Comparison of ENCODE assay signal across 8 cellular contexts in genomic region chr11:65454696-65455456, GRCh38. TPM values are rescaled to one million over a fixed set of nuclear protein-coding genes. Genes with fewer than 3 reads are reported as not detected.
DNase-seq lines count a peak whose midpoint lies in the region; ATAC-seq and TF ChIP-seq lines count a peak whose summit lies in the region.

No MANE protein-coding gene starts in this region.

- H3K27me3 ChIP-seq in mononuclear cell (ENCODE audit: insufficient read depth, low read length): no peaks in the 10 kb centered on the region

- H3K4me1 Mint-ChIP-seq in activated CD8-positive, alpha-beta memory T cell treated with anti-CD3 and anti-CD28 coated beads, Interleukin-2, amount 10 ng/mL, durations not matched to agents 7 days and 5 days: peaks cover 34% of the 10 kb centered on the region
- no peaks in the 10 kb centered on the region for H3K4me1 Mint-ChIP-seq in endothelial cell (ENCODE audit: unreplicated experiment)

- peak; percentile 95 for DNase-seq in AG08396 (ENCODE audit: low spot score)
- DNase-seq in NCI-H774 (lab: John Stamatoyannopoulos, UW): peak; percentile 83
- peak; percentile 92 for DNase-seq in activated CD8-positive, alpha-beta memory T cell treated with anti-CD3 and anti-CD28 coated beads, Interleukin-2, amount 10 ng/mL, durations not matched to agents 7 days and 5 days
- DNase-seq in endothelial cell (ENCODE audit: low spot score): peak; percentile 71
- peak; percentile 54 to 71 for DNase-seq in stimulated activated CD8-positive, alpha-beta memory T cell treated with anti-CD3 and anti-CD28 coated beads, Interleukin-4, amount 100 ng/mL, for 1 hour (ENCODE audit: low read depth in 2 of 2, low spot score in 1 of 2)

- CTCF ChIA-PET in activated CD8-positive, alpha-beta memory T cell treated with anti-CD3 and anti-CD28 coated beads, Interleukin-2, amount 10 ng/mL, durations not matched to agents 7 days and 5 days (lab: Charles Lee): interaction anchor here (0.6 to 1.3 kb wide), 6 partner anchors 14 to 98 kb away, joined by 3 to 4 read pairs (median 3); no protein-coding TSS in a partner anchor

- peak overlapping the region; percentile 90 for H3K4me3 Mint-ChIP-seq in activated CD8-positive, alpha-beta memory T cell treated with anti-CD3 and anti-CD28 coated beads, Interleukin-2, amount 10 ng/mL, durations not matched to agents 7 days and 5 days
- peak overlapping the region; percentile 74 for H3K4me3 Mint-ChIP-seq in endothelial cell (ENCODE audit: unreplicated experiment)

- H3K9me3 ChIP-seq in mononuclear cell (ENCODE audit: low read depth, low read length): no peaks in the 10 kb centered on the region

- H3K27me3 Mint-ChIP-seq in activated CD8-positive, alpha-beta memory T cell treated with anti-CD3 and anti-CD28 coated beads, Interleukin-2, amount 10 ng/mL, durations not matched to agents 7 days and 5 days: no peaks in the 10 kb centered on the region
- peaks cover 21% of the 10 kb centered on the region for H3K27me3 Mint-ChIP-seq in endothelial cell (ENCODE audit: unreplicated experiment)

- peaks cover 7% of the 10 kb centered on the region for H3K36me3 Mint-ChIP-seq in activated CD8-positive, alpha-beta memory T cell treated with anti-CD3 and anti-CD28 coated beads, Interleukin-2, amount 10 ng/mL, durations not matched to agents 7 days and 5 days
- no peaks in the 10 kb centered on the region for H3K36me3 Mint-ChIP-seq in endothelial cell (ENCODE audit: low read depth, unreplicated experiment)

- ATAC-seq in GM18858 (IDR thresholded peaks at IDR 0.05; ENCODE audit: unreplicated experiment): peak; percentile 48
- ATAC-seq in HG03103 (IDR thresholded peaks at IDR 0.05; ENCODE audit: low read depth, unreplicated experiment): peak; percentile 83
- ATAC-seq in activated CD8-positive, alpha-beta memory T cell treated with anti-CD3 and anti-CD28 coated beads, Interleukin-2, amount 10 ng/mL, durations not matched to agents 7 days and 5 days: peak; percentile 98

- H3K9me3 Mint-ChIP-seq in activated CD8-positive, alpha-beta memory T cell treated with anti-CD3 and anti-CD28 coated beads, Interleukin-2, amount 10 ng/mL, durations not matched to agents 7 days and 5 days (ENCODE audit: low read depth): no peaks in the 10 kb centered on the region
- no peaks in the 10 kb centered on the region for H3K9me3 Mint-ChIP-seq in endothelial cell (ENCODE audit: unreplicated experiment)

- no peak for TF ChIP-seq CTCF in endothelial cell (IDR thresholded peaks at IDR 0.05; ENCODE audit: unreplicated experiment)

- peaks cover 33% of the 10 kb centered on the region for H3K4me1 ChIP-seq in mononuclear cell (ENCODE audit: insufficient read depth, low read length)

- peak overlapping the region; percentile 88 for H3K27ac Mint-ChIP-seq in activated CD8-positive, alpha-beta memory T cell treated with anti-CD3 and anti-CD28 coated beads, Interleukin-2, amount 10 ng/mL, durations not matched to agents 7 days and 5 days
- H3K27ac Mint-ChIP-seq in endothelial cell (ENCODE audit: unreplicated experiment): peak overlapping the region; percentile 14

- peak overlapping the region; percentile 48 for H3K4me3 ChIP-seq in mononuclear cell (ENCODE audit: low read length)

RNA-seq across cellular contexts. Expression of gene NEAT1, which starts 32.3 kb away (rescaled TPM):
- total RNA-seq in activated CD8-positive, alpha-beta memory T cell treated with anti-CD3 and anti-CD28 coated beads, Interleukin-2, amount 10 ng/mL, durations not matched to agents 7 days and 5 days: 100 to 1,000 TPM; 525 to 618 TPM
- total RNA-seq in endothelial cell (ENCODE audit: unreplicated experiment) (43.4 TPM), mononuclear cell (198 TPM)

RNA-seq across cellular contexts. Expression of gene MALAT1, which starts 44.0 kb away (rescaled TPM):
- 1,000 to 10,000 TPM; 4,026 to 5,234 TPM for total RNA-seq in activated CD8-positive, alpha-beta memory T cell treated with anti-CD3 and anti-CD28 coated beads, Interleukin-2, amount 10 ng/mL, durations not matched to agents 7 days and 5 days
- total RNA-seq in endothelial cell (ENCODE audit: unreplicated experiment) (4,747 TPM), mononuclear cell (22,943 TPM)

Comparison
In these comparisons a context has a peak if more than half of its experiments do, and no peak if none do; other contexts are left out.
1. Peak in every context shown above with its lines: DNase-seq, ATAC-seq and H3K4me3 ChIP-seq.
2. ATAC-seq: peak in every context shown above with its lines; median percentile 98 in activated CD8-positive, alpha-beta memory T cell treated with anti-CD3 and anti-CD28 coated beads, Interleukin-2, amount 10 ng/mL, durations not matched to agents 7 days and 5 days; 83 in HG03103; 48 in GM18858.